28 cellular contexts compared by ENCODE assay signal in genomic region chr16:48999034-48999433, GRCh38.
"Had no signal": no experiment of that assay in that cellular context is flagged by ENCODE, and none has a peak within 500 bp of the region (broad histone marks: within the 10 kb centered on the region; RNA-seq: fewer than 3 reads in every experiment).

No MANE protein-coding gene starts in this region.

- DNase-seq: activated CD4-positive, alpha-beta T cell treated with anti-CD3 and anti-CD28 coated beads for 4 hours; activated CD8-positive, alpha-beta memory T cell treated with anti-CD3 and anti-CD28 coated beads, Interleukin-2, amount 50 U/mL, for 4 hours; activated CD8-positive, alpha-beta T cell treated with anti-CD3 and anti-CD28 coated beads for 36 hours; activated gamma-delta T cell treated with Interleukin-2 at 50 U/mL for 16 hours; activated naive CD4-positive, alpha-beta T cell treated with anti-CD3 and anti-CD28 coated beads, Interleukin-2, amount 10 ng/mL, durations not matched to agents 7 days and 5 days; activated naive CD8-positive, alpha-beta T cell treated with anti-CD3 and anti-CD28 coated beads for 36 hours; activated T-cell treated with anti-CD3 and anti-CD28 coated beads, Interleukin-2, amount 50 U/mL, for 72 hours; MG63; MV-4-11; NCI-H1092 treated with DMSO at 0.1 percent for 48 hours; NCI-H1417 treated with DMSO at 0.1 percent for 48 hours; NCI-H1694; NCI-H2029; NCI-H2107; NCI-H2171 treated with DMSO at 0.1 percent for 48 hours; NCI-H226; NCI-H510A; NCI-H526 treated with DMSO at 0.1 percent for 48 hours; NK-92 treated with Interleukin-12 subunit alpha and Interleukin-12 subunit beta, amount 100 ng/mL, for 24 hours; OCI-M1; Peyer's patch; Right ventricle myocardium superior; SJCRH30; SK-N-SH; T-helper 1 cell had no signal

- H3K9me3 ChIP-seq: MG63, Peyer's patch, SJCRH30, SK-N-SH had no signal

- H3K4me3 ChIP-seq: MG63, Peyer's patch, SJCRH30 had no signal

- H3K27me3 ChIP-seq: MG63, Peyer's patch had no signal

- H3K9ac ChIP-seq: KMS-11, SK-N-SH had no signal

- ATAC-seq: activated CD4-positive, CD25-positive, alpha-beta regulatory T cell treated with anti-CD3 and anti-CD28 coated beads, Interleukin-2, amount 50 U/mL, for 24 hours; activated CD8-positive, alpha-beta T cell treated with anti-CD3 and anti-CD28 coated beads for 36 hours; activated T-cell treated with anti-CD3 and anti-CD28 coated beads, Interleukin-2, amount 50 U/mL, for 72 hours had no signal

- H3K4me1 ChIP-seq: Peyer's patch, SJCRH30 had no signal

- H3K27ac ChIP-seq: KMS-11, Peyer's patch, RWPE1, SJCRH30 had no signal

- H3K36me3 ChIP-seq: MG63, Peyer's patch, SJCRH30 had no signal
